Comparison of ENCODE assay signal across 26 cellular contexts in the genomic region with DNA sequence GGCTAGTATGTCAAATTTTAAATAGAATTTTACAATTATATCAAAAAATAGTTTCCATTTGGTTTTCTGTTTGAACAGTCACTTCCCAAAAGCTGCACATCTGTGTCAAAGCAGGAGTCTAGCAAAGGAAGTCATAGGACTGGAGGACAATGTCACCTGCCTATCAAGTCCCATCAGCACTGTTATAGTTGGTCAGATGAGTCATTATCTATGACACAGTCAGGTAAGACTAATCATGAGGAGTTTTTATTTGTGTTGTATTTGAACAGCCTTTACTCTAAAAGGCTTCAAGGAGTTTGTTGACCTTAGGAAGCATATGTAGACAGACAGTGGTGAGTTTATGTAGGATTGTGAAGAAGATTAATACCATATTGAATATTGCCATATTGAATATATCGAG.
DNase-seq lines count a peak whose midpoint lies in the region; ATAC-seq, FAIRE-seq and TF ChIP-seq lines count a peak whose summit lies in the region.
"Had no signal": no experiment of that assay in that cellular context is flagged by ENCODE, and none has a peak within 500 bp of the region (broad histone marks: within the 10 kb centered on the region; RNA-seq: fewer than 3 reads in every experiment).

No MANE protein-coding gene starts in this region.

- no peaks in the 10 kb centered on the region for H3K9me3 ChIP-seq in small intestine (ENCODE audit: control insufficient read depth, low read depth)
- H3K9me3 ChIP-seq: neutrophil, Peyer's patch, SK-N-SH, thoracic aorta, vagina had no signal

- peak; percentile 70 to 81 for ATAC-seq in activated naive CD4-positive, alpha-beta T cell treated with anti-CD3 and anti-CD28 coated beads, Interleukin-2, amount 50 U/mL, for 72 hours
- no peak for ATAC-seq in central memory CD8-positive, alpha-beta T cell (replicated peaks; ENCODE audit: extremely low read depth, poor library complexity, severe bottlenecking)

- H3K9me3 Mint-ChIP-seq in activated naive CD4-positive, alpha-beta T cell treated with anti-CD3 and anti-CD28 coated beads, Interleukin-2, amount 50 U/mL, for 72 hours, result no peaks in the 10 kb centered on the region
- no peaks in the 10 kb centered on the region for H3K9me3 Mint-ChIP-seq in central memory CD8-positive, alpha-beta T cell
- H3K9me3 Mint-ChIP-seq: CD4-positive, alpha-beta memory T cell; memory B cell; stimulated activated naive B cell treated with anti-CD40 and anti-IgM and Interleukin-4, amounts not matched to agents 10 μg/mL and 1 μg/mL and 100 μg/mL, for 72 hours had no signal

- peaks cover 5 to 14% of the 10 kb centered on the region in 2 donors for H3K36me3 ChIP-seq in small intestine (ENCODE audit: control insufficient read depth in 2 of 2, insufficient read depth in 2 of 2, low read length in 2 of 2)

- H3K4me3 ChIP-seq in small intestine (ENCODE audit: low read depth in 1 of 2, low read length in 2 of 2), result no peak overlapping the region
- H3K4me3 ChIP-seq: Peyer's patch, smooth muscle cell, thoracic aorta, vagina had no signal

- no peak overlapping the region for H3K27ac Mint-ChIP-seq in activated naive CD4-positive, alpha-beta T cell treated with anti-CD3 and anti-CD28 coated beads, Interleukin-2, amount 50 U/mL, for 72 hours
- peak overlapping the region; percentile 36 for H3K27ac Mint-ChIP-seq in central memory CD8-positive, alpha-beta T cell (ENCODE audit: low read depth)
- H3K27ac Mint-ChIP-seq: CD4-positive, alpha-beta memory T cell; memory B cell; stimulated activated naive B cell treated with anti-CD40 and anti-IgM and Interleukin-4, amounts not matched to agents 10 μg/mL and 1 μg/mL and 100 μg/mL, for 72 hours had no signal

- H3K27ac ChIP-seq in small intestine (ENCODE audit: low read depth in 1 of 2, low read length in 1 of 2), result no peak overlapping the region
- H3K27ac ChIP-seq: neutrophil, Peyer's patch, thoracic aorta, vagina had no signal

- FAIRE-seq in small intestine (lab: Jason Lieb, UNC), result no peak
- FAIRE-seq: colon had no signal

- 94 to 100% (median 100%) methylated on average over 1 of the region's 1 CpG for WGBS in small intestine, 3 donors

- H3K4me1 Mint-ChIP-seq in central memory CD8-positive, alpha-beta T cell, result no peaks in the 10 kb centered on the region
- H3K4me1 Mint-ChIP-seq: CD4-positive, alpha-beta memory T cell; memory B cell; stimulated activated naive B cell treated with anti-CD40 and anti-IgM and Interleukin-4, amounts not matched to agents 10 μg/mL and 1 μg/mL and 100 μg/mL, for 72 hours had no signal

- H3K27me3 ChIP-seq in small intestine (ENCODE audit: control insufficient read depth in 2 of 2, insufficient read depth in 2 of 2, low read length in 2 of 2), result no peaks in the 10 kb centered on the region
- H3K27me3 ChIP-seq: neutrophil, Peyer's patch, vagina had no signal

- no peaks in the 10 kb centered on the region for H3K36me3 Mint-ChIP-seq in activated naive CD4-positive, alpha-beta T cell treated with anti-CD3 and anti-CD28 coated beads, Interleukin-2, amount 50 U/mL, for 72 hours
- peaks cover 44% of the 10 kb centered on the region for H3K36me3 Mint-ChIP-seq in central memory CD8-positive, alpha-beta T cell (ENCODE audit: insufficient read depth)

- TF ChIP-seq CTCF in GM20000 (IDR thresholded peaks at IDR 0.05; ENCODE audit: extremely low read depth, missing control alignments), result no peak

- H3K27me3 Mint-ChIP-seq in central memory CD8-positive, alpha-beta T cell, result no peaks in the 10 kb centered on the region
- H3K27me3 Mint-ChIP-seq: CD4-positive, alpha-beta memory T cell; memory B cell; stimulated activated naive B cell treated with anti-CD40 and anti-IgM and Interleukin-4, amounts not matched to agents 10 μg/mL and 1 μg/mL and 100 μg/mL, for 72 hours had no signal

- H3K4me3 Mint-ChIP-seq in central memory CD8-positive, alpha-beta T cell, result no peak overlapping the region
- H3K4me3 Mint-ChIP-seq: CD4-positive, alpha-beta memory T cell; memory B cell; stimulated activated naive B cell treated with anti-CD40 and anti-IgM and Interleukin-4, amounts not matched to agents 10 μg/mL and 1 μg/mL and 100 μg/mL, for 72 hours had no signal

- H3K4me1 ChIP-seq in small intestine (ENCODE audit: control insufficient read depth in 2 of 2, insufficient read depth in 1 of 2, low read depth in 1 of 2, low read length in 1 of 2), result no peaks in the 10 kb centered on the region
- H3K4me1 ChIP-seq: Peyer's patch, vagina had no signal

- no peak for DNase-seq in activated naive CD4-positive, alpha-beta T cell treated with anti-CD3 and anti-CD28 coated beads, Interleukin-2, amount 50 U/mL, for 72 hours (ENCODE audit: low spot score in 2 of 2)
- DNase-seq in activated naive CD4-positive, alpha-beta T cell treated with anti-CD3 and anti-CD28 coated beads, Interleukin-2, amount 50 U/mL, for 16 hours, result no peak
- DNase-seq in M059J (ENCODE audit: low read depth) (peak; percentile 28), small intestine (peak; percentile 20), NCI-H146 treated with DMSO at 0.1 percent for 48 hours (lab: John Stamatoyannopoulos, UW; ENCODE audit: unreplicated experiment) (no peak), GM20000 (ENCODE audit: low spot score) (no peak)
- DNase-seq in central memory CD8-positive, alpha-beta T cell (ENCODE audit: low spot score in 2 of 2), result no peak
- DNase-seq: activated CD4-positive, alpha-beta T cell treated with anti-CD3 and anti-CD28 coated beads, Interleukin-2, amount 50 U/mL, for 4 hours; CD4-positive, alpha-beta memory T cell; DMS 273 treated with DMSO at 0.1 percent for 48 hours; glutamatergic neuron; GOT3; KG1; kidney glomerular epithelial cell; MV-4-11; NCI-H187; NCI-H226; Peyer's patch; SK-N-SH; stimulated activated naive B cell treated with anti-CD40 and anti-IgM and Interleukin-4, amounts not matched to agents 10 μg/mL and 1 μg/mL and 100 μg/mL, for 72 hours had no signal

Comparison
In these comparisons a context has a peak if more than half of its experiments do, and no peak if none do; other contexts are left out.
1. DNase-seq: peak in M059J (single experiment) and small intestine (single experiment); none in activated naive CD4-positive, alpha-beta T cell treated with anti-CD3 and anti-CD28 coated beads, Interleukin-2, amount 50 U/mL, for 72 hours (0 of 2), activated naive CD4-positive, alpha-beta T cell treated with anti-CD3 and anti-CD28 coated beads, Interleukin-2, amount 50 U/mL, for 16 hours (single experiment), central memory CD8-positive, alpha-beta T cell (0 of 2), NCI-H146 treated with DMSO at 0.1 percent for 48 hours (single experiment) and GM20000 (single experiment).